8 cellular contexts compared by ENCODE assay signal in genomic region chr2:27049422-27050280, GRCh38. TPM values are rescaled to one million over a fixed set of nuclear protein-coding genes. Genes with fewer than 3 reads are reported as not detected.
DNase-seq lines count a peak whose midpoint lies in the region; ATAC-seq, FAIRE-seq and TF ChIP-seq lines count a peak whose summit lies in the region.

No MANE protein-coding gene starts in this region.

- TF ChIP-seq POLR2A in gastroesophageal sphincter (IDR thresholded peaks at IDR 0.05) (no peak), upper lobe of left lung (IDR thresholded peaks at IDR 0.05) (no peak)

- peaks cover 0 to 19% of the 10 kb centered on the region in 2 donors for H3K36me3 ChIP-seq in gastroesophageal sphincter
- no peaks in the 10 kb centered on the region for H3K36me3 ChIP-seq in pancreas
- H3K36me3 ChIP-seq in upper lobe of left lung: peaks cover 0 to 11% (median 3%) of the 10 kb centered on the region in 4 donors

- H3K4me3 Mint-ChIP-seq in IgD-negative memory B cell: peak overlapping the region; percentile 94 to 100 (median 97)
- H3K4me3 Mint-ChIP-seq in activated T-cell treated with anti-CD3 and anti-CD28 coated beads, Interleukin-2, amount 50 U/mL, for 4 hours: peak overlapping the region; percentile 93

- ATAC-seq in GM21360 (IDR thresholded peaks at IDR 0.05; ENCODE audit: unreplicated experiment) (peak; percentile 34), gastroesophageal sphincter (peak; percentile 3), pancreas (peak; percentile 14 to 36 (median 32)), upper lobe of left lung (ENCODE audit: low FRiP score in 2 of 2) (peak; percentile 52 to 58)
- ATAC-seq in activated T-cell treated with anti-CD3 and anti-CD28 coated beads, Interleukin-2, amount 50 U/mL, for 4 hours: peak; percentile 34 to 38

- peaks cover 0 to 30% (median 15%) of the 10 kb centered on the region in 3 donors for H3K4me1 ChIP-seq in gastroesophageal sphincter
- H3K4me1 ChIP-seq in pancreas: peaks cover 0 to 6% (median 0%) of the 10 kb centered on the region in 3 donors
- peaks cover 11 to 19% (median 16%) of the 10 kb centered on the region in 4 donors for H3K4me1 ChIP-seq in upper lobe of left lung

- peaks cover 12 to 15% (median 15%) of the 10 kb centered on the region in 3 donors for H3K4me1 Mint-ChIP-seq in IgD-negative memory B cell
- peaks cover 15% of the 10 kb centered on the region for H3K4me1 Mint-ChIP-seq in activated T-cell treated with anti-CD3 and anti-CD28 coated beads, Interleukin-2, amount 50 U/mL, for 4 hours (ENCODE audit: low read depth)

- peaks cover 6% of the 10 kb centered on the region for H3K27me3 Mint-ChIP-seq in IgD-negative memory B cell
- peaks cover 7% of the 10 kb centered on the region for H3K27me3 Mint-ChIP-seq in activated T-cell treated with anti-CD3 and anti-CD28 coated beads, Interleukin-2, amount 50 U/mL, for 4 hours (ENCODE audit: low read depth)

- H3K9me3 ChIP-seq in gastroesophageal sphincter (no peaks in the 10 kb centered on the region), pancreas (no peaks in the 10 kb centered on the region), upper lobe of left lung (no peaks in the 10 kb centered on the region)

- DNase-seq in CD1c-positive myeloid dendritic cell (ENCODE audit: extremely low spot score): peak; percentile 58
- DNase-seq in activated T-cell treated with anti-CD3 and anti-CD28 coated beads, Interleukin-2, amount 50 U/mL, for 4 hours: peak; percentile 63
- DNase-seq in pancreas: peak in 5 of 6 donors; percentile 34 to 85 (median 72)
- peak; percentile 52 to 91 for DNase-seq in upper lobe of left lung
- no peak for DNase-seq in SIG-M5 treated with dmso at 0.1 percent for 504 hours (lab: John Stamatoyannopoulos, UW; ENCODE audit: unreplicated experiment)

- H3K4me3 ChIP-seq in gastroesophageal sphincter (peak overlapping the region; percentile 89 to 99), pancreas (peak overlapping the region; percentile 81 to 90 (median 89)), upper lobe of left lung (peak overlapping the region; percentile 83 to 97 (median 94))

- no peak for TF ChIP-seq EP300 in gastroesophageal sphincter (IDR thresholded peaks at IDR 0.05)
- TF ChIP-seq EP300 in upper lobe of left lung (IDR thresholded peaks at IDR 0.05): no peak

- peak overlapping the region; percentile 100 for H3K27ac Mint-ChIP-seq in IgD-negative memory B cell

- intact Hi-C loops in pancreas (cut with DNase I): no loop called here

- peak overlapping the region; percentile 85 to 98 (median 96) for H3K27ac ChIP-seq in gastroesophageal sphincter
- H3K27ac ChIP-seq in pancreas: peak overlapping the region; percentile 58 to 81 (median 71)
- H3K27ac ChIP-seq in upper lobe of left lung: peak overlapping the region; percentile 73 to 89 (median 86)

- WGBS in gastroesophageal sphincter (ENCODE audit: low coverage in 1 of 2), 2 donors: 20 to 31% methylated on average over 12 to 13 of the region's 52 CpGs
- WGBS in pancreas, 2 donors: 14 to 21% methylated on average over 41 to 52 of the region's 52 CpGs
- WGBS in upper lobe of left lung, 2 donors: 15 to 21% methylated on average over 16 to 39 of the region's 52 CpGs

- peaks cover 2% of the 10 kb centered on the region for H3K36me3 Mint-ChIP-seq in IgD-negative memory B cell
- H3K36me3 Mint-ChIP-seq in activated T-cell treated with anti-CD3 and anti-CD28 coated beads, Interleukin-2, amount 50 U/mL, for 4 hours (ENCODE audit: insufficient read depth): peaks cover 10% of the 10 kb centered on the region

- TF ChIP-seq CTCF in gastroesophageal sphincter (IDR thresholded peaks at IDR 0.05): no peak
- no peak for TF ChIP-seq CTCF in pancreas (IDR thresholded peaks at IDR 0.05)
- TF ChIP-seq CTCF in upper lobe of left lung (IDR thresholded peaks at IDR 0.05): no peak

- H3K9me3 Mint-ChIP-seq in IgD-negative memory B cell: peaks cover 0 to 7% (median 0%) of the 10 kb centered on the region in 3 donors
- no peaks in the 10 kb centered on the region for H3K9me3 Mint-ChIP-seq in activated T-cell treated with anti-CD3 and anti-CD28 coated beads, Interleukin-2, amount 50 U/mL, for 4 hours

- FAIRE-seq in pancreas (lab: Jason Lieb, UNC): no peak

- no peaks in the 10 kb centered on the region for H3K27me3 ChIP-seq in gastroesophageal sphincter
- no peaks in the 10 kb centered on the region for H3K27me3 ChIP-seq in pancreas
- H3K27me3 ChIP-seq in upper lobe of left lung: no peaks in the 10 kb centered on the region

RNA-seq across cellular contexts. Expression of gene AGBL5, which starts 1.8 kb away (rescaled TPM):
- polyA plus RNA-seq in IgD-negative memory B cell: 10.8 TPM
- 10 to 100 TPM in 1 of 3 donors, 1 to 10 TPM in 2; 6.5 to 11.2 (median 9.2) TPM for total RNA-seq in activated T-cell treated with anti-CD3 and anti-CD28 coated beads, Interleukin-2, amount 50 U/mL, for 4 hours
- total RNA-seq in gastroesophageal sphincter: 10 to 100 TPM; 16.2 to 31.7 (median 23.0) TPM
- 10 to 100 TPM in 5 of 6 donors, 1 to 10 TPM in 1; 8.2 to 15.5 (median 11.9) TPM for total RNA-seq in pancreas
- polyA plus RNA-seq in pancreas: 10 to 100 TPM in 1 of 2 donors, 1 to 10 TPM in 1; 8.7 to 11.6 TPM
- 10 to 100 TPM in 5 of 6 donors, 1 to 10 TPM in 1; 7.8 to 17.6 (median 14.3) TPM for total RNA-seq in upper lobe of left lung

RNA-seq across cellular contexts. Expression of gene TMEM214, which starts 16.9 kb away (rescaled TPM):
- 34.3 TPM for polyA plus RNA-seq in IgD-negative memory B cell
- total RNA-seq in activated T-cell treated with anti-CD3 and anti-CD28 coated beads, Interleukin-2, amount 50 U/mL, for 4 hours: 10 to 100 TPM; 59.0 to 71.3 (median 60.4) TPM
- total RNA-seq in gastroesophageal sphincter: 10 to 100 TPM; 16.7 to 39.4 (median 30.3) TPM
- 10 to 100 TPM; 57.3 to 77.1 (median 59.8) TPM for total RNA-seq in pancreas
- 100 to 1,000 TPM in 1 of 2 donors, 10 to 100 TPM in 1; 72.1 to 109 TPM for polyA plus RNA-seq in pancreas
- total RNA-seq in upper lobe of left lung: 100 to 1,000 TPM in 1 of 6 donors, 10 to 100 TPM in 5; 42.5 to 176 (median 62.0) TPM

RNA-seq across cellular contexts. Expression of gene OST4, which starts 21.8 kb away (rescaled TPM):
- polyA plus RNA-seq in IgD-negative memory B cell (723 TPM), pancreas (100 to 1,000 TPM; 183 to 188 TPM)
- total RNA-seq in activated T-cell treated with anti-CD3 and anti-CD28 coated beads, Interleukin-2, amount 50 U/mL, for 4 hours: 100 to 1,000 TPM; 225 to 244 (median 229) TPM
- total RNA-seq in gastroesophageal sphincter (100 to 1,000 TPM; 201 to 353 (median 221) TPM), pancreas (100 to 1,000 TPM in 3 of 6 donors, 10 to 100 TPM in 3; 76.6 to 148 (median 108) TPM), upper lobe of left lung (100 to 1,000 TPM in 5 of 6 donors, 10 to 100 TPM in 1; 90.4 to 265 (median 176) TPM)

RNA-seq across cellular contexts. Expression of gene EMILIN1, which starts 28.8 kb away (rescaled TPM):
- polyA plus RNA-seq in IgD-negative memory B cell (0.61 TPM), pancreas (10 to 100 TPM in 1 of 2 donors, 1 to 10 TPM in 1; 3.7 to 15.5 TPM)
- total RNA-seq in activated T-cell treated with anti-CD3 and anti-CD28 coated beads, Interleukin-2, amount 50 U/mL, for 4 hours: 1 to 10 TPM in 2 of 3 donors, under 1 TPM in 1; 0.76 to 1.4 (median 1.3) TPM
- total RNA-seq in gastroesophageal sphincter (100 to 1,000 TPM in 3 of 4 donors, 10 to 100 TPM in 1; 94.1 to 257 (median 174) TPM), pancreas (10 to 100 TPM in 2 of 6 donors, 1 to 10 TPM in 4; 2.6 to 47.1 (median 7.3) TPM), upper lobe of left lung (100 to 1,000 TPM in 2 of 6 donors, 10 to 100 TPM in 4; 20.7 to 158 (median 49.0) TPM)

RNA-seq across cellular contexts. Expression of gene KHK, which starts 36.9 kb away (rescaled TPM):
- 6.5 TPM for polyA plus RNA-seq in IgD-negative memory B cell
- total RNA-seq in activated T-cell treated with anti-CD3 and anti-CD28 coated beads, Interleukin-2, amount 50 U/mL, for 4 hours: 10 to 100 TPM in 1 of 3 donors, 1 to 10 TPM in 2; 5.2 to 10.7 (median 5.5) TPM
- total RNA-seq in gastroesophageal sphincter: 1 to 10 TPM; 1.2 to 6.1 (median 1.9) TPM
- total RNA-seq in pancreas: 10 to 100 TPM in 1 of 6 donors, 1 to 10 TPM in 5; 5.1 to 11.7 (median 6.3) TPM
- 10 to 100 TPM; 10.6 to 16.2 TPM for polyA plus RNA-seq in pancreas
- total RNA-seq in upper lobe of left lung: 10 to 100 TPM in 1 of 6 donors, 1 to 10 TPM in 5; 2.4 to 10.4 (median 6.3) TPM

Comparison
In these comparisons a context has a peak if more than half of its experiments do, and no peak if none do; other contexts are left out.
1. ATAC-seq: peak in every context shown above with its lines; median percentile 55 in upper lobe of left lung; 36 in activated T-cell treated with anti-CD3 and anti-CD28 coated beads, Interleukin-2, amount 50 U/mL, for 4 hours; 34 in GM21360; 32 in pancreas; 3 in gastroesophageal sphincter.